In the genomic region with DNA sequence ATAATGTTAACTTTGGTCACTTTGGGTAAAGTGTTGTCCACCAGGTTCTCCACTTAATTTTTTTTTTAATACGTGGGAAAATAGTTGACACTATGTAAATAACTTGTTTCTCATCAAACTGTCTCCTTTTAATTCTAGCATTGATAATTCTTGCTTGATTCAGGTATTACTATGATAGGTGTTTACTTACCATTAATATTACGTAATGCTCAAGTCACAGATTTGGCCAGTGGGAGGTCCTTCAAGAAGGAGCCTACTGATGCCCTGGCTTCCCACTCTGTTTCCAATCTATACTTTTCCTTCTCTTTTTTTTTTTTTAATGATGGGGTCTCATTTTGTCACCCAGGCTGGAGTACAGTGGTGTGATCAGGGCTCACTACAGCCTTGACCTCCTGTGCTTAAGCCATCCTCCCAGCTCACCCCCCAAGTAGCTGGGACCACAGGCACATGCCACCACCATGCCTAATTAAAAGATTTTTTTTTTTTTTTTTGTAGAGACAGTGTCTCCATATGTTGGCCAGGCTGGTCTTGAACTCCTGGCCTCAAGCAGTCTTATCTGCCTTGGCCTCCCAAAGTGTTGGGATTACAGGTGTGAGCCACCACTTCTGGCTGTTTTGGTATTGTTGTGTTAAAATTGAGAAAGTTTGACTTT, we compare ENCODE assay signal across 14 cellular contexts. TPM values are rescaled to one million over a fixed set of nuclear protein-coding genes. Genes with fewer than 3 reads are reported as not detected.
DNase-seq lines count a peak whose midpoint lies in the region; ATAC-seq, FAIRE-seq and TF ChIP-seq lines count a peak whose summit lies in the region.
"Had no signal": no experiment of that assay in that cellular context is flagged by ENCODE, and none has a peak within 500 bp of the region (broad histone marks: within the 10 kb centered on the region; RNA-seq: fewer than 3 reads in every experiment).

No MANE protein-coding gene starts in this region.

- in situ Hi-C loops in K562 (cut with MboI) = no loop called here

- no peak for FAIRE-seq in K562 (lab: Jason Lieb, UNC)
- FAIRE-seq: A204.1 had no signal

- H3K27ac ChIP-seq in CD8-positive, alpha-beta T cell (ENCODE audit: low read depth, low read length) = no peak overlapping the region
- H3K27ac ChIP-seq in K562 (ENCODE audit: extremely low read depth, low read depth, low read length) (no peak overlapping the region), breast epithelium (no peak overlapping the region)
- H3K27ac ChIP-seq: C4-2B had no signal

- H3K36me3 ChIP-seq in CD8-positive, alpha-beta T cell (ENCODE audit: insufficient read depth, low read length) = no peaks in the 10 kb centered on the region
- H3K36me3 ChIP-seq in K562 (ENCODE audit: control insufficient read depth, insufficient read depth, low read length) = peaks cover 81% of the 10 kb centered on the region
- H3K36me3 ChIP-seq in breast epithelium = no peaks in the 10 kb centered on the region

- no peak for TF ChIP-seq RAD21 in K562 (CRISPR knock-in tag; conservative IDR thresholded peaks at IDR 0.05 in 1 of 2, IDR thresholded peaks at IDR 0.05 in 1 of 2)

- peaks cover 65% of the 10 kb centered on the region for H3K79me2 ChIP-seq in K562 (ENCODE audit: control insufficient read depth, insufficient read depth, low read length)

- H3K4me3 ChIP-seq in CD8-positive, alpha-beta T cell (ENCODE audit: low read depth, low read length) = no peak overlapping the region
- H3K4me3 ChIP-seq in K562 (no peak overlapping the region), breast epithelium (no peak overlapping the region)

- POLR2A ChIA-PET in CD8-positive, alpha-beta T cell (lab: Charles Lee) = interaction anchor here (0.5 kb wide), 1 partner anchor 341 kb away, joined by 3 read pairs; no protein-coding TSS in a partner anchor
- POLR2A ChIA-PET in K562 (lab: Yijun Ruan, JAX) = interaction anchor here (1.5 to 2.4 kb wide), 3 partner anchors 12 to 30 kb away, joined by 3 to 8 read pairs (median 6); partner anchors contain the start of gene YTHDF2

- no peaks in the 10 kb centered on the region for H3K9me1 ChIP-seq in K562 (ENCODE audit: control insufficient read depth, insufficient read depth, low read length)

- no TSS peak for BruUV-seq in K562 (replicated peaks; lab: Mats Ljungman, UMichigan)

- no peaks in the 10 kb centered on the region for H3K27me3 ChIP-seq in CD8-positive, alpha-beta T cell (ENCODE audit: insufficient read depth, low read length)
- H3K27me3 ChIP-seq in K562 (ENCODE audit: control insufficient read depth in 2 of 2, insufficient read depth in 2 of 2, low read length in 2 of 2) = no peaks in the 10 kb centered on the region
- no peaks in the 10 kb centered on the region for H3K27me3 ChIP-seq in breast epithelium
- H3K27me3 ChIP-seq: BE2C had no signal

- no peak overlapping the region for H3K9ac ChIP-seq in K562 (ENCODE audit: insufficient read depth in 1 of 2, low read depth in 2 of 2, low read length in 2 of 2)

- 89% methylated on average over 2 of the region's 2 CpGs for WGBS in K562 (ENCODE audit: insufficient coverage, low coverage, missing lambda C conversion rate)

- no peak overlapping the region for H2AFZ ChIP-seq in K562 (ENCODE audit: low read depth, low read length)

- no peak for TF ChIP-seq POLR2A in K562 (conservative IDR thresholded peaks at IDR 0.05)
- no peak for TF ChIP-seq POLR2A in breast epithelium (IDR thresholded peaks at IDR 0.05)

- H3K27ac Mint-ChIP-seq in activated naive CD8-positive, alpha-beta T cell = peak overlapping the region; percentile 58
- H3K27ac Mint-ChIP-seq in activated naive CD8-positive, alpha-beta T cell treated with anti-CD3 and anti-CD28 coated beads for 36 hours = no peak overlapping the region
- peak overlapping the region; percentile 73 for H3K27ac Mint-ChIP-seq in CD8-positive, alpha-beta T cell
- H3K27ac Mint-ChIP-seq in stimulated activated naive B cell treated with anti-CD40 and anti-IgM and Interleukin-4, amounts not matched to agents 10 μg/mL and 1 μg/mL and 100 μg/mL, for 72 hours = peak overlapping the region; percentile 42

- intact Hi-C loops in CD8-positive, alpha-beta T cell (cut with DNase I, micrococcal nuclease) = no loop called here
- intact Hi-C loops in K562 (cut with micrococcal nuclease) (no loop called here), breast epithelium (cut with DNase I; ENCODE audit: low total_unique reads) (no loop called here)

- no peak for TF ChIP-seq CTCF in CD8-positive, alpha-beta T cell (IDR thresholded peaks at IDR 0.05)
- no peak for TF ChIP-seq CTCF in K562 (IDR thresholded peaks at IDR 0.05 in 2 of 3, conservative IDR thresholded peaks at IDR 0.05 in 1 of 3; ENCODE audit: insufficient read depth in 2 of 3, low read depth in 1 of 3, low read length in 3 of 3)
- TF ChIP-seq CTCF in breast epithelium (IDR thresholded peaks at IDR 0.05) = no peak

- H3K4me1 Mint-ChIP-seq in activated naive CD8-positive, alpha-beta T cell (ENCODE audit: low read depth) = peaks cover 18% of the 10 kb centered on the region
- H3K4me1 Mint-ChIP-seq in activated naive CD8-positive, alpha-beta T cell treated with anti-CD3 and anti-CD28 coated beads for 36 hours = peaks cover 12% of the 10 kb centered on the region
- H3K4me1 Mint-ChIP-seq in CD8-positive, alpha-beta T cell (ENCODE audit: low read depth) = peaks cover 24% of the 10 kb centered on the region
- H3K4me1 Mint-ChIP-seq in stimulated activated naive B cell treated with anti-CD40 and anti-IgM and Interleukin-4, amounts not matched to agents 10 μg/mL and 1 μg/mL and 100 μg/mL, for 72 hours = peaks cover 2 to 14% of the 10 kb centered on the region in 2 donors

- no peaks in the 10 kb centered on the region for H3K27me3 Mint-ChIP-seq in activated naive CD8-positive, alpha-beta T cell
- H3K27me3 Mint-ChIP-seq in activated naive CD8-positive, alpha-beta T cell treated with anti-CD3 and anti-CD28 coated beads for 36 hours = no peaks in the 10 kb centered on the region
- no peaks in the 10 kb centered on the region for H3K27me3 Mint-ChIP-seq in CD8-positive, alpha-beta T cell (ENCODE audit: low read depth)
- no peaks in the 10 kb centered on the region for H3K27me3 Mint-ChIP-seq in stimulated activated naive B cell treated with anti-CD40 and anti-IgM and Interleukin-4, amounts not matched to agents 10 μg/mL and 1 μg/mL and 100 μg/mL, for 72 hours

- no peaks in the 10 kb centered on the region for H3K4me1 ChIP-seq in CD8-positive, alpha-beta T cell (ENCODE audit: insufficient read depth, low read length)
- H3K4me1 ChIP-seq in K562 (replicated peaks in 1 of 2; ENCODE audit: control insufficient read depth in 2 of 2, insufficient read depth in 2 of 2, low read length in 2 of 2) = no peaks in the 10 kb centered on the region
- no peaks in the 10 kb centered on the region for H3K4me1 ChIP-seq in breast epithelium
- H3K4me1 ChIP-seq: BE2C had no signal

- CTCF ChIA-PET in CD8-positive, alpha-beta T cell (lab: Charles Lee) = interaction anchor here (0.7 kb wide), 1 partner anchor 9 kb away, joined by 3 read pairs; no protein-coding TSS in a partner anchor
- CTCF ChIA-PET in K562 (lab: Yijun Ruan, JAX; ENCODE audit: low intra/inter-chr PET ratio) = interaction anchor here (0.6 kb wide), 2 partner anchors 18 to 31 kb away, joined by 4 to 7 read pairs; no protein-coding TSS in a partner anchor

- no peak for TF ChIP-seq EP300 in K562 (IDR thresholded peaks at IDR 0.05; ENCODE audit: low read length)

- H4K20me1 ChIP-seq in K562 (replicated peaks; ENCODE audit: control insufficient read depth, insufficient read depth, low read length) = no peaks in the 10 kb centered on the region; the same call in 1 of the 2 replicates

- no peak for DNase-seq in activated naive CD8-positive, alpha-beta T cell treated with anti-CD3 and anti-CD28 coated beads for 36 hours
- no peak for DNase-seq in CD8-positive, alpha-beta T cell
- DNase-seq in K562 (ENCODE audit: extremely low read depth in 1 of 4, low spot score in 3 of 4) (no peak), breast epithelium (ENCODE audit: low spot score in 2 of 2) (no peak)
- no peak for DNase-seq in stimulated activated naive B cell treated with anti-CD40 and anti-IgM and Interleukin-4, amounts not matched to agents 10 μg/mL and 1 μg/mL and 100 μg/mL, for 72 hours
- DNase-seq: BE2C, DMS53, GF-D8, HCEC 1CT had no signal

- no peak overlapping the region for H3K4me3 Mint-ChIP-seq in activated naive CD8-positive, alpha-beta T cell
- H3K4me3 Mint-ChIP-seq in activated naive CD8-positive, alpha-beta T cell treated with anti-CD3 and anti-CD28 coated beads for 36 hours = no peak overlapping the region
- no peak overlapping the region for H3K4me3 Mint-ChIP-seq in CD8-positive, alpha-beta T cell
- H3K4me3 Mint-ChIP-seq in stimulated activated naive B cell treated with anti-CD40 and anti-IgM and Interleukin-4, amounts not matched to agents 10 μg/mL and 1 μg/mL and 100 μg/mL, for 72 hours = no peak overlapping the region

- no peaks in the 10 kb centered on the region for H3K9me3 ChIP-seq in CD8-positive, alpha-beta T cell (ENCODE audit: low read length)
- H3K9me3 ChIP-seq in K562 (replicated peaks; ENCODE audit: control insufficient read depth, insufficient read depth, low read depth, low read length) (no peaks in the 10 kb centered on the region), breast epithelium (no peaks in the 10 kb centered on the region)
- H3K9me3 ChIP-seq: BE2C had no signal

- H3K36me3 Mint-ChIP-seq in activated naive CD8-positive, alpha-beta T cell = peaks cover 2% of the 10 kb centered on the region
- H3K36me3 Mint-ChIP-seq in activated naive CD8-positive, alpha-beta T cell treated with anti-CD3 and anti-CD28 coated beads for 36 hours = peaks cover 22% of the 10 kb centered on the region
- peaks cover 55% of the 10 kb centered on the region for H3K36me3 Mint-ChIP-seq in CD8-positive, alpha-beta T cell
- H3K36me3 Mint-ChIP-seq in stimulated activated naive B cell treated with anti-CD40 and anti-IgM and Interleukin-4, amounts not matched to agents 10 μg/mL and 1 μg/mL and 100 μg/mL, for 72 hours = peaks cover 21 to 36% of the 10 kb centered on the region in 2 donors

- no peak overlapping the region for H3K4me2 ChIP-seq in K562 (ENCODE audit: insufficient read depth, low read length)

- no peak for ATAC-seq in CD8-positive, alpha-beta T cell
- ATAC-seq in K562 (no peak), GM18498 (IDR thresholded peaks at IDR 0.05; ENCODE audit: unreplicated experiment) (no peak)
- ATAC-seq in stimulated activated naive B cell treated with anti-CD40 and anti-IgM and Interleukin-4, amounts not matched to agents 10 μg/mL and 1 μg/mL and 100 μg/mL, for 72 hours (replicated peaks) = no peak

- H3K9me3 Mint-ChIP-seq in activated naive CD8-positive, alpha-beta T cell (ENCODE audit: low read depth) = no peaks in the 10 kb centered on the region
- H3K9me3 Mint-ChIP-seq in activated naive CD8-positive, alpha-beta T cell treated with anti-CD3 and anti-CD28 coated beads for 36 hours = no peaks in the 10 kb centered on the region
- no peaks in the 10 kb centered on the region for H3K9me3 Mint-ChIP-seq in CD8-positive, alpha-beta T cell
- no peaks in the 10 kb centered on the region for H3K9me3 Mint-ChIP-seq in stimulated activated naive B cell treated with anti-CD40 and anti-IgM and Interleukin-4, amounts not matched to agents 10 μg/mL and 1 μg/mL and 100 μg/mL, for 72 hours

RNA-seq across cellular contexts. Expression of gene YTHDF2, which starts 29.9 kb away (rescaled TPM):
- 100 to 1,000 TPM; 104 to 107 TPM for total RNA-seq in activated naive CD8-positive, alpha-beta T cell treated with anti-CD3 and anti-CD28 coated beads for 36 hours
- 100 to 1,000 TPM in 1 of 2 experiments, 10 to 100 TPM in 1; 95.3 to 101 TPM for total RNA-seq in CD8-positive, alpha-beta T cell
- total RNA-seq in K562 (2011; cell fraction: chromatin; rRNA removed; ENCODE audit: low replicate concordance) = 126 and 137 TPM in 2 replicates
- 82.2 and 85.3 TPM in 2 replicates for total RNA-seq in K562 (2011; cell fraction: nucleolus; rRNA removed)
- total RNA-seq in K562 (2011; cell fraction: nucleoplasm; rRNA removed) = 85.5 and 90.5 TPM in 2 replicates
- total RNA-seq in K562 (2014; rRNA removed) = 48.2 and 76.6 TPM in 2 replicates
- total RNA-seq in K562 (2014; rRNA removed; fragmentation: Illumina TruSeq; extraction: Trizol) = 88.3 and 101 TPM in 2 replicates
- total RNA-seq in K562 (2015; rRNA removed; fragmentation: Illumina TruSeq; extraction: Trizol) = 78.5 and 83.3 TPM in 2 replicates
- 111 and 114 TPM in 2 replicates for total RNA-seq in K562 (2021)
- 82.5 and 89.9 TPM in 2 replicates for polyA plus RNA-seq in K562 (2011; rRNA removed)
- polyA plus RNA-seq in K562 (2011; cell fraction: cytosol; rRNA removed) = 71.0 and 71.9 TPM in 2 replicates
- polyA plus RNA-seq in K562 (2011; cell fraction: nucleus; rRNA removed) = 72.6 and 79.1 TPM in 2 replicates
- 72.9 and 78.1 TPM in 2 replicates for polyA plus RNA-seq in K562 (2012)
- 91.5 and 97.8 TPM in 2 replicates for polyA plus RNA-seq in K562 (2014; fragmentation: Illumina TruSeq; extraction: Trizol)
- 10 to 100 TPM; 41.0 to 47.2 TPM for polyA plus RNA-seq in K562 (2014; fragmentation: Nextera tagmentation; extraction: Ambion mirVana)
- polyA plus RNA-seq in K562 (2014; rRNA removed) = 53.4 and 58.7 TPM in 2 replicates
- polyA minus RNA-seq in K562 (2011; rRNA and poly(A)+ RNA removed) = 116 and 160 TPM in 2 replicates
- polyA minus RNA-seq in K562 (2011; cell fraction: cytosol; rRNA and poly(A)+ RNA removed) = 67.3 and 97.6 TPM in 2 replicates
- polyA minus RNA-seq in K562 (2011; cell fraction: nucleus; rRNA and poly(A)+ RNA removed) = 25.8 and 45.0 TPM in 2 replicates
- 10 to 100 TPM; 43.5 to 74.1 (median 66.5) TPM for total RNA-seq in breast epithelium

RNA-seq across cellular contexts. Expression of gene OPRD1, which starts 45.3 kb away (rescaled TPM):
- under 1 TPM in 1 of 2 experiments, not detected in 1; 0.02 TPM for total RNA-seq in activated naive CD8-positive, alpha-beta T cell treated with anti-CD3 and anti-CD28 coated beads for 36 hours
- total RNA-seq in CD8-positive, alpha-beta T cell = not detected
- 0.07 TPM in 1 of 2 replicates, not detected in the other for total RNA-seq in K562 (2011; cell fraction: chromatin; rRNA removed; ENCODE audit: low replicate concordance)
- total RNA-seq in K562 (2011; cell fraction: nucleolus; rRNA removed) = 0.13 and 0.17 TPM in 2 replicates
- total RNA-seq in K562 (2011; cell fraction: nucleoplasm; rRNA removed) = 0.07 TPM in 1 of 2 replicates, not detected in the other
- total RNA-seq in K562 (2014; rRNA removed) (not detected in 2 replicates), K562 (2014; rRNA removed; fragmentation: Illumina TruSeq; extraction: Trizol) (under 0.01 TPM in 1 of 2 replicates, not detected in the other), K562 (2015; rRNA removed; fragmentation: Illumina TruSeq; extraction: Trizol) (not detected in 2 replicates), K562 (2021) (0.02 TPM in 1 of 2 replicates, not detected in the other), breast epithelium (not detected)
- polyA plus RNA-seq in K562 (2011; rRNA removed) (not detected in 2 replicates), K562 (2014; fragmentation: Illumina TruSeq; extraction: Trizol) (not detected in 2 replicates), K562 (2014; fragmentation: Nextera tagmentation; extraction: Ambion mirVana) (under 1 TPM; under 0.01 to 0.03 TPM), K562 (2014; rRNA removed) (not detected in 2 replicates)
- polyA plus RNA-seq in K562 (2011; cell fraction: cytosol; rRNA removed) = under 0.01 TPM in 1 of 2 replicates, not detected in the other
- 0.01 TPM in 2 replicates for polyA plus RNA-seq in K562 (2011; cell fraction: nucleus; rRNA removed)
- 0.04 and 0.07 TPM in 2 replicates for polyA plus RNA-seq in K562 (2012)
- 0.04 TPM in 1 of 2 replicates, not detected in the other for polyA minus RNA-seq in K562 (2011; rRNA and poly(A)+ RNA removed)
- polyA minus RNA-seq in K562 (2011; cell fraction: cytosol; rRNA and poly(A)+ RNA removed) = not detected in 2 replicates
- not detected in 2 replicates for polyA minus RNA-seq in K562 (2011; cell fraction: nucleus; rRNA and poly(A)+ RNA removed)
- total RNA-seq: H4 had no signal
